In genomic region chr5:163505475-163506457, GRCh38 we compare ENCODE assay signal across 1 cellular context.
TF ChIP-seq lines count a peak whose summit lies in the region.

Gene MAT2B, plus strand, starts transcription at chr5:163505619. Its CDS starts 68 bp downstream, at chr5:163505687.

TF ChIP-seq in HepG2, 621 proteins besides CTCF, POLR2A, EP300 and RAD21 (continued from another document and continues in another):
- TF ChIP-seq ZNF556 (CRISPR knock-in tag; IDR thresholded peaks at IDR 0.05; ENCODE audit: borderline replicate concordance) = peak; percentile 71; the same call in 1 of the 2 replicates
- TF ChIP-seq ATF4 (CRISPR knock-in tag; IDR thresholded peaks at IDR 0.05) = peak in 1 of 2 experiments; percentile 43; a peak in 1 of 4 replicates
- peak; percentile 66; the same call in 1 of the 2 replicates for TF ChIP-seq REL (CRISPR knock-in tag; conservative IDR thresholded peaks at IDR 0.05)
- peak; percentile 96 for TF ChIP-seq ZNF362 (CRISPR knock-in tag; IDR thresholded peaks at IDR 0.05; ENCODE audit: borderline replicate concordance)
- TF ChIP-seq AHR (CRISPR knock-in tag; IDR thresholded peaks at IDR 0.05) = peak; percentile 81; the same call in 1 of the 2 replicates
- TF ChIP-seq POGZ (CRISPR knock-in tag; IDR thresholded peaks at IDR 0.05) = peak; percentile 76
- peak; percentile 5; the same call in 1 of the 2 replicates for TF ChIP-seq RARA (CRISPR knock-in tag; IDR thresholded peaks at IDR 0.05)
- TF ChIP-seq GABPB1 (CRISPR knock-in tag; IDR thresholded peaks at IDR 0.05) = peak; percentile 96
- no peak for TF ChIP-seq ZNF577 (CRISPR knock-in tag; IDR thresholded peaks at IDR 0.05; ENCODE audit: borderline replicate concordance, low read depth)
- TF ChIP-seq FOXA3 (CRISPR knock-in tag; IDR thresholded peaks at IDR 0.05) = peak; percentile 62; the same call in 1 of the 2 replicates
- peak; percentile 39; the same call in 1 of the 2 replicates for TF ChIP-seq ZNF800 (CRISPR knock-in tag; IDR thresholded peaks at IDR 0.05)
- TF ChIP-seq TRIM24 (CRISPR knock-in tag; IDR thresholded peaks at IDR 0.05) = no peak
- TF ChIP-seq DRAP1 (CRISPR knock-in tag; IDR thresholded peaks at IDR 0.05) = peak; percentile 84
- TF ChIP-seq HDAC2 (CRISPR knock-in tag; IDR thresholded peaks at IDR 0.05) = peak; percentile 27; the same call in 1 of the 2 replicates
- TF ChIP-seq ZNF782 (CRISPR knock-in tag; IDR thresholded peaks at IDR 0.05; ENCODE audit: borderline replicate concordance) = peak; percentile 94; the same call in 1 of the 2 replicates
- TF ChIP-seq ZNF331 (CRISPR knock-in tag; IDR thresholded peaks at IDR 0.05) = peak; percentile 7; the same call in 1 of the 2 replicates
- peak; percentile 86 for TF ChIP-seq ZNF580 (CRISPR knock-in tag; IDR thresholded peaks at IDR 0.05; ENCODE audit: borderline replicate concordance, low read depth)
- TF ChIP-seq YEATS2 (CRISPR knock-in tag; IDR thresholded peaks at IDR 0.05; ENCODE audit: borderline replicate concordance) = peak; percentile 79
- peak; percentile 81 for TF ChIP-seq ZNF414 (CRISPR knock-in tag; IDR thresholded peaks at IDR 0.05)
- peak; percentile 95 for TF ChIP-seq POLR2G (IDR thresholded peaks at IDR 0.05; ENCODE audit: low read depth, low read length)
- TF ChIP-seq SALL2 (CRISPR knock-in tag; IDR thresholded peaks at IDR 0.05) = peak; percentile 84
- TF ChIP-seq ZNF451 (CRISPR knock-in tag; IDR thresholded peaks at IDR 0.05) = peak; percentile 61; the same call in 1 of the 2 replicates
- TF ChIP-seq ZNF430 (CRISPR knock-in tag; IDR thresholded peaks at IDR 0.05) = peak; percentile 64; the same call in 1 of the 2 replicates
- TF ChIP-seq GMEB1 (CRISPR knock-in tag; IDR thresholded peaks at IDR 0.05; ENCODE audit: borderline replicate concordance) = peak; percentile 95
- TF ChIP-seq FOXO1 (CRISPR knock-in tag; IDR thresholded peaks at IDR 0.05) = peak; percentile 80
- TF ChIP-seq ZNF296 (CRISPR knock-in tag; conservative IDR thresholded peaks at IDR 0.05) = peak; percentile 68; the same call in 1 of the 2 replicates
- TF ChIP-seq MTA1 (CRISPR knock-in tag; IDR thresholded peaks at IDR 0.05; ENCODE audit: borderline replicate concordance) = peak; percentile 37; the same call in 1 of the 2 replicates
- no peak for TF ChIP-seq TCF7L2 (IDR thresholded peaks at IDR 0.05; ENCODE audit: low read depth, low read length)
- TF ChIP-seq TRIM22 (IDR thresholded peaks at IDR 0.05) = no peak
- TF ChIP-seq MIER3 (CRISPR knock-in tag; IDR thresholded peaks at IDR 0.05; ENCODE audit: borderline replicate concordance) = 0 out of 2 replicates have a peak, but pooled peaks have one; percentile 53
- TF ChIP-seq ZNF280B (CRISPR knock-in tag; IDR thresholded peaks at IDR 0.05; ENCODE audit: borderline replicate concordance) = peak; percentile 45; the same call in 1 of the 2 replicates
- TF ChIP-seq BCL3 (CRISPR knock-in tag; IDR thresholded peaks at IDR 0.05) = peak; percentile 56; the same call in 1 of the 2 replicates
- TF ChIP-seq MTF2 (CRISPR knock-in tag; IDR thresholded peaks at IDR 0.05; ENCODE audit: borderline replicate concordance) = 0 out of 2 replicates have a peak, but pooled peaks have one; percentile 40
- peak; percentile 20; the same call in 1 of the 2 replicates for TF ChIP-seq ESRRA (CRISPR knock-in tag; IDR thresholded peaks at IDR 0.05; ENCODE audit: low read depth)
- peak; percentile 67 for TF ChIP-seq MED1 (CRISPR knock-in tag; IDR thresholded peaks at IDR 0.05)
- peak; percentile 85 for TF ChIP-seq FOXJ3 (CRISPR knock-in tag; IDR thresholded peaks at IDR 0.05; ENCODE audit: borderline replicate concordance)
- no peak for TF ChIP-seq GFI1 (CRISPR knock-in tag; IDR thresholded peaks at IDR 0.05; ENCODE audit: borderline replicate concordance)
- peak; percentile 68; the same call in 1 of the 2 replicates for TF ChIP-seq ZXDC (CRISPR knock-in tag; IDR thresholded peaks at IDR 0.05)
- TF ChIP-seq THAP9 (CRISPR knock-in tag; IDR thresholded peaks at IDR 0.05; ENCODE audit: borderline replicate concordance) = peak; percentile 78; the same call in 1 of the 2 replicates
- TF ChIP-seq TFDP2 (CRISPR knock-in tag; IDR thresholded peaks at IDR 0.05) = peak; percentile 72
- TF ChIP-seq HNF4A (CRISPR knock-in tag; IDR thresholded peaks at IDR 0.05) = peak; percentile 22; the same call in 1 of the 2 replicates
